ENCODE assay signal across 25 cellular contexts in genomic region chr14:100403802-100404201, GRCh38. TPM values are rescaled to one million over a fixed set of nuclear protein-coding genes. Genes with fewer than 3 reads are reported as not detected.
DNase-seq lines count a peak whose midpoint lies in the region; ATAC-seq lines count a peak whose summit lies in the region.
"Had no signal": no experiment of that assay in that cellular context is flagged by ENCODE, and none has a peak within 500 bp of the region (broad histone marks: within the 10 kb centered on the region; RNA-seq: fewer than 3 reads in every experiment).

No MANE protein-coding gene starts in this region.

- no peak for DNase-seq in CD8-positive, alpha-beta memory T cell
- DNase-seq in immature natural killer cell, result no peak
- DNase-seq in mesenchymal stem cell, result no peak
- no peak for DNase-seq in activated T-cell treated with anti-CD3 and anti-CD28 coated beads, Interleukin-2, amount 50 U/mL, for 4 hours
- DNase-seq in activated naive CD4-positive, alpha-beta T cell treated with anti-CD3 and anti-CD28 coated beads for 36 hours, result no peak
- DNase-seq: AML-193; Calu3; DMS153; Kasumi-1; NCI-H1105 treated with DMSO at 0.1 percent for 48 hours; NCI-H146; NCI-H1930; NCI-H2107; NCI-H524; NCI-H748 treated with DMSO at 0.1 percent for 48 hours; NK-92 treated with Interleukin-12 subunit alpha and Interleukin-12 subunit beta, amount 100 ng/mL, for 24 hours; PC-3; SJCRH30 had no signal

- no peak overlapping the region for H3K4me3 Mint-ChIP-seq in CD8-positive, alpha-beta memory T cell
- H3K4me3 Mint-ChIP-seq in immature natural killer cell, result peak overlapping the region; percentile 5 to 49 (median 18)
- H3K4me3 Mint-ChIP-seq in activated T-cell treated with anti-CD3 and anti-CD28 coated beads, Interleukin-2, amount 50 U/mL, for 4 hours, result no peak overlapping the region
- no peak overlapping the region for H3K4me3 Mint-ChIP-seq in activated naive CD4-positive, alpha-beta T cell treated with anti-CD3 and anti-CD28 coated beads for 36 hours

- H3K4me3 ChIP-seq in BLaER1, result no peak overlapping the region
- H3K4me3 ChIP-seq in CD8-positive, alpha-beta memory T cell (ENCODE audit: low read length), result no peak overlapping the region
- H3K4me3 ChIP-seq in mesenchymal stem cell (ENCODE audit: insufficient read depth in 1 of 2, low read depth in 1 of 2, low read length in 2 of 2), result no peak overlapping the region
- H3K4me3 ChIP-seq: SJCRH30 had no signal

- H2BK120ac ChIP-seq in mesenchymal stem cell (ENCODE audit: low read depth, low read length), result no peak overlapping the region

- no peak overlapping the region for H2AFZ ChIP-seq in mesenchymal stem cell (ENCODE audit: low read depth, low read length)

- no peak overlapping the region for H3K18ac ChIP-seq in mesenchymal stem cell (ENCODE audit: low read depth in 1 of 2, low read length in 2 of 2)

- no peak overlapping the region for H3K27ac ChIP-seq in BLaER1
- H3K27ac ChIP-seq in CD8-positive, alpha-beta memory T cell (ENCODE audit: low read depth, low read length), result no peak overlapping the region
- no peak overlapping the region for H3K27ac ChIP-seq in mesenchymal stem cell (ENCODE audit: low read length, poor library complexity, severe bottlenecking)
- H3K27ac ChIP-seq: C4-2B, SJCRH30 had no signal

- peaks cover 0 to 1% (median 0%) of the 10 kb centered on the region in 3 donors for H3K36me3 Mint-ChIP-seq in CD8-positive, alpha-beta memory T cell
- H3K36me3 Mint-ChIP-seq in immature natural killer cell, result peaks cover 0 to 12% (median 9%) of the 10 kb centered on the region in 3 donors
- H3K36me3 Mint-ChIP-seq in activated T-cell treated with anti-CD3 and anti-CD28 coated beads, Interleukin-2, amount 50 U/mL, for 4 hours (ENCODE audit: insufficient read depth), result peaks cover 7% of the 10 kb centered on the region
- peaks cover 4% of the 10 kb centered on the region for H3K36me3 Mint-ChIP-seq in activated naive CD4-positive, alpha-beta T cell treated with anti-CD3 and anti-CD28 coated beads for 36 hours (ENCODE audit: low read depth)

- H3K36me3 ChIP-seq in BLaER1 (no peaks in the 10 kb centered on the region), mesenchymal stem cell (ENCODE audit: control insufficient read depth in 1 of 2, insufficient read depth in 2 of 2, low read depth in 1 of 2, low read length in 2 of 2) (peaks cover 0 to 4% of the 10 kb centered on the region in 2 experiments)
- no peaks in the 10 kb centered on the region for H3K36me3 ChIP-seq in CD8-positive, alpha-beta memory T cell (ENCODE audit: insufficient read depth, low read length)
- H3K36me3 ChIP-seq: SJCRH30 had no signal

- H3K27ac Mint-ChIP-seq in CD8-positive, alpha-beta memory T cell, result peak overlapping the region in 5 of 8 donors; percentile 3 to 70 (median 43)
- peak overlapping the region in 2 of 6 donors; percentile 20 to 65 for H3K27ac Mint-ChIP-seq in immature natural killer cell
- H3K27ac Mint-ChIP-seq in activated naive CD4-positive, alpha-beta T cell treated with anti-CD3 and anti-CD28 coated beads for 36 hours, result no peak overlapping the region

- H3K4me1 ChIP-seq in BLaER1 (peaks cover 48% of the 10 kb centered on the region), mesenchymal stem cell (ENCODE audit: control insufficient read depth, insufficient read depth, low read depth, low read length) (peaks cover 50% of the 10 kb centered on the region)
- peaks cover 25% of the 10 kb centered on the region for H3K4me1 ChIP-seq in CD8-positive, alpha-beta memory T cell (ENCODE audit: insufficient read depth, low read length)

- peak overlapping the region; percentile 73 for H2AK5ac ChIP-seq in mesenchymal stem cell (ENCODE audit: low read length, severe bottlenecking)

- no peak overlapping the region for H2BK15ac ChIP-seq in mesenchymal stem cell (ENCODE audit: low read depth, poor library complexity, severe bottlenecking)

- H3K79me1 ChIP-seq in mesenchymal stem cell (replicated peaks; ENCODE audit: low read length, poor library complexity, severe bottlenecking), result peaks cover 43% of the 10 kb centered on the region

- no peak overlapping the region for H3K14ac ChIP-seq in mesenchymal stem cell (ENCODE audit: low read length in 2 of 2)

- H3K4me1 Mint-ChIP-seq in CD8-positive, alpha-beta memory T cell, result peaks cover 47 to 52% (median 49%) of the 10 kb centered on the region in 3 donors
- peaks cover 84% of the 10 kb centered on the region in 2 donors for H3K4me1 Mint-ChIP-seq in immature natural killer cell
- peaks cover 40% of the 10 kb centered on the region for H3K4me1 Mint-ChIP-seq in activated T-cell treated with anti-CD3 and anti-CD28 coated beads, Interleukin-2, amount 50 U/mL, for 4 hours (ENCODE audit: low read depth)
- peaks cover 28% of the 10 kb centered on the region for H3K4me1 Mint-ChIP-seq in activated naive CD4-positive, alpha-beta T cell treated with anti-CD3 and anti-CD28 coated beads for 36 hours (ENCODE audit: low read depth)

- no peak overlapping the region for H3K23ac ChIP-seq in mesenchymal stem cell (ENCODE audit: low read length in 2 of 2)

- intact Hi-C loops in activated naive CD4-positive, alpha-beta T cell treated with anti-CD3 and anti-CD28 coated beads for 36 hours (cut with micrococcal nuclease), result no loop called here

- WGBS in mesenchymal stem cell, result 95% methylated on average over 4 of the region's 4 CpGs

- H2BK5ac ChIP-seq in mesenchymal stem cell (ENCODE audit: low read depth, low read length, poor library complexity, severe bottlenecking), result no peak overlapping the region

- 0 out of 2 replicates have a peak, but pooled peaks cover 11% of the 10 kb centered on the region for H4K20me1 ChIP-seq in BLaER1

- no peaks in the 10 kb centered on the region for H3K9me3 ChIP-seq in BLaER1
- no peaks in the 10 kb centered on the region for H3K9me3 ChIP-seq in CD8-positive, alpha-beta memory T cell (ENCODE audit: low read length)
- H3K9me3 ChIP-seq in mesenchymal stem cell (ENCODE audit: control insufficient read depth, low read length), result no peaks in the 10 kb centered on the region
- H3K9me3 ChIP-seq: SJCRH30 had no signal

- H4K8ac ChIP-seq in mesenchymal stem cell (ENCODE audit: low read length), result no peak overlapping the region

- H3K9ac ChIP-seq in BLaER1 (no peak overlapping the region), mesenchymal stem cell (ENCODE audit: low read length) (no peak overlapping the region)

- no peaks in the 10 kb centered on the region for H3K9me3 Mint-ChIP-seq in CD8-positive, alpha-beta memory T cell
- no peaks in the 10 kb centered on the region for H3K9me3 Mint-ChIP-seq in immature natural killer cell
- no peaks in the 10 kb centered on the region for H3K9me3 Mint-ChIP-seq in activated T-cell treated with anti-CD3 and anti-CD28 coated beads, Interleukin-2, amount 50 U/mL, for 4 hours
- H3K9me3 Mint-ChIP-seq in activated naive CD4-positive, alpha-beta T cell treated with anti-CD3 and anti-CD28 coated beads for 36 hours, result no peaks in the 10 kb centered on the region

- peaks cover 0 to 1% of the 10 kb centered on the region in 2 donors for H3K27me3 Mint-ChIP-seq in CD8-positive, alpha-beta memory T cell
- H3K27me3 Mint-ChIP-seq in immature natural killer cell (ENCODE audit: low read depth in 3 of 3), result peaks cover 0 to 5% (median 2%) of the 10 kb centered on the region in 3 donors
- H3K27me3 Mint-ChIP-seq in activated T-cell treated with anti-CD3 and anti-CD28 coated beads, Interleukin-2, amount 50 U/mL, for 4 hours (ENCODE audit: low read depth), result no peaks in the 10 kb centered on the region
- no peaks in the 10 kb centered on the region for H3K27me3 Mint-ChIP-seq in activated naive CD4-positive, alpha-beta T cell treated with anti-CD3 and anti-CD28 coated beads for 36 hours (ENCODE audit: low read depth)

- no peak overlapping the region for H2BK12ac ChIP-seq in mesenchymal stem cell (ENCODE audit: low read length in 2 of 2)

- H3K4ac ChIP-seq in mesenchymal stem cell (ENCODE audit: low read depth in 1 of 2, low read length in 2 of 2), result no peak overlapping the region

- POLR2A ChIA-PET in CD8-positive, alpha-beta memory T cell (lab: Charles Lee), result no interaction called here

- H3K27me3 ChIP-seq in BLaER1 (no peaks in the 10 kb centered on the region), mesenchymal stem cell (ENCODE audit: control insufficient read depth in 1 of 2, insufficient read depth in 1 of 2, low read length in 2 of 2) (no peaks in the 10 kb centered on the region)
- H3K27me3 ChIP-seq in CD8-positive, alpha-beta memory T cell (ENCODE audit: insufficient read depth, low read length, poor library complexity, severe bottlenecking), result no peaks in the 10 kb centered on the region
- H3K27me3 ChIP-seq: SJCRH30 had no signal

- CTCF ChIA-PET in CD8-positive, alpha-beta memory T cell (lab: Charles Lee), result interaction anchor here (1.6 kb wide), 2 partner anchors 13 to 19 kb away, joined by 3 to 4 read pairs; no protein-coding TSS in a partner anchor
- CTCF ChIA-PET in activated naive CD4-positive, alpha-beta T cell treated with anti-CD3 and anti-CD28 coated beads for 36 hours (lab: Charles Lee), result interaction anchor here (0.9 to 1.0 kb wide), 2 partner anchors 21 to 253 kb away, joined by 3 to 4 read pairs; no protein-coding TSS in a partner anchor

- no peak overlapping the region for H4K91ac ChIP-seq in mesenchymal stem cell (ENCODE audit: low read length)

- H3K4me2 ChIP-seq in BLaER1 (peak overlapping the region; percentile 31; the same call in 1 of the 2 replicates), mesenchymal stem cell (ENCODE audit: low read length, poor library complexity, severe bottlenecking) (no peak overlapping the region)

- no peak for ATAC-seq in GM19324 (IDR thresholded peaks at IDR 0.05; ENCODE audit: low FRiP score, unreplicated experiment)
- no peak for ATAC-seq in activated T-cell treated with anti-CD3 and anti-CD28 coated beads, Interleukin-2, amount 50 U/mL, for 4 hours
- no peak for ATAC-seq in GM21786 (IDR thresholded peaks at IDR 0.05; ENCODE audit: unreplicated experiment)
- ATAC-seq: HCT116, PC-3, Right ventricle myocardium inferior, SK-N-SH treated with all-trans-retinoic acid at 6 μM for 48 hours had no signal

RNA-seq across cellular contexts. Expression of gene WDR25, which starts 27.5 kb away (rescaled TPM):
- 1 to 10 TPM; 7.8 to 9.1 TPM for total RNA-seq in CD8-positive, alpha-beta memory T cell
- 10.4 TPM for polyA plus RNA-seq in CD8-positive, alpha-beta memory T cell
- polyA plus RNA-seq in immature natural killer cell, result 10 to 100 TPM in 2 of 3 donors, 1 to 10 TPM in 1; 8.1 to 13.8 (median 12.1) TPM
- 12.3 TPM for polyA plus RNA-seq in mesenchymal stem cell (2013, experiment 1 of 2)
- polyA plus RNA-seq in mesenchymal stem cell (2013, experiment 2 of 2), result 12.0 TPM
- 10 to 100 TPM in 2 of 3 donors, 1 to 10 TPM in 1; 9.2 to 11.7 (median 10.1) TPM for total RNA-seq in activated T-cell treated with anti-CD3 and anti-CD28 coated beads, Interleukin-2, amount 50 U/mL, for 4 hours
- total RNA-seq in activated naive CD4-positive, alpha-beta T cell treated with anti-CD3 and anti-CD28 coated beads for 36 hours, result 1 to 10 TPM; 6.0 to 6.6 TPM

Comparison
In these comparisons a context has a peak if more than half of its experiments do, and no peak if none do; other contexts are left out.
1. H3K4me3 Mint-ChIP-seq: peak in immature natural killer cell (5 of 5); none in CD8-positive, alpha-beta memory T cell (0 of 7), activated T-cell treated with anti-CD3 and anti-CD28 coated beads, Interleukin-2, amount 50 U/mL, for 4 hours (single experiment) and activated naive CD4-positive, alpha-beta T cell treated with anti-CD3 and anti-CD28 coated beads for 36 hours (single experiment).